Comparison of ENCODE assay signal across 9 cellular contexts in the genomic region with DNA sequence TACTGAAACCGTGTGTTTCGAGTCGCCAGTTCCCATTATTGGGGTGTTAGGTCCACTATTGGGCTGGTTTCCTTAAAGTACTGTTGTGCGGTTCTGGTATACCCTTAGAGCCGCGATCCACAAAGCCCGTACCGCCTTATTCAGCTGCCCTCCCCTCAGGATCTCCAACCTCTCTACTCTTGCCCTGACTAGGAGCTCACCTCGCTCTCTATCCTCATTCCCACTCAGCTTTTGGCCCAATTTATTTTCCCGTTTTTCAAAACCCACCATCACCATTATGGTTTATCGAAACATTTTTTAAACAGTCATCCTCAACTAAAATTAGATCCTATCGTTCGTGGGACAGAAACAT. TPM values are rescaled to one million over a fixed set of nuclear protein-coding genes. Genes with fewer than 3 reads are reported as not detected.
DNase-seq lines count a peak whose midpoint lies in the region; TF ChIP-seq lines count a peak whose summit lies in the region.
"Had no signal": no experiment of that assay in that cellular context is flagged by ENCODE, and none has a peak within 500 bp of the region (broad histone marks: within the 10 kb centered on the region; RNA-seq: fewer than 3 reads in every experiment).

No MANE protein-coding gene starts in this region.

- H3K27me3 ChIP-seq in HUES48 (ENCODE audit: control insufficient read depth, insufficient read depth, low read length) (no peaks in the 10 kb centered on the region), mesendoderm (ENCODE audit: insufficient read depth, low read length, poor library complexity) (no peaks in the 10 kb centered on the region)

- no peak overlapping the region for H2BK120ac ChIP-seq in mesendoderm (ENCODE audit: low read depth, low read length)

- TF ChIP-seq CTCF in 22Rv1 (IDR thresholded peaks at IDR 0.05) = no peak
- TF ChIP-seq CTCF in coronary artery (IDR thresholded peaks at IDR 0.05) = no peak
- TF ChIP-seq CTCF in HFFc6 (IDR thresholded peaks at IDR 0.05) = no peak; the same call in 1 of the 2 replicates

- peaks cover 24% of the 10 kb centered on the region for H3K4me1 Mint-ChIP-seq in HFFc6 (ENCODE audit: low read depth)
- H3K4me1 Mint-ChIP-seq: natural killer cell had no signal

- H3K9ac ChIP-seq in HUES48 (ENCODE audit: low read depth, low read length) (peak overlapping the region; percentile 88), mesendoderm (ENCODE audit: low read length) (peak overlapping the region; percentile 72)

- peak overlapping the region; percentile 7 for H3K23ac ChIP-seq in mesendoderm (ENCODE audit: low read length)

- peaks cover 40% of the 10 kb centered on the region for H3K4me1 ChIP-seq in HUES48 (ENCODE audit: control insufficient read depth, insufficient read depth, low read length)
- H3K4me1 ChIP-seq in mesendoderm (ENCODE audit: control insufficient read depth, low read depth, low read length) = peaks cover 6% of the 10 kb centered on the region

- H3K36me3 ChIP-seq in HUES48 (ENCODE audit: control insufficient read depth, insufficient read depth, low read length) (0 out of 2 replicates have a peak, but pooled peaks cover 2% of the 10 kb centered on the region), mesendoderm (ENCODE audit: control insufficient read depth, insufficient read depth, low read length) (no peaks in the 10 kb centered on the region)

- no peaks in the 10 kb centered on the region for H3K9me3 Mint-ChIP-seq in HFFc6
- H3K9me3 Mint-ChIP-seq: natural killer cell had no signal

- no peak overlapping the region for H4K5ac ChIP-seq in mesendoderm (ENCODE audit: low read length)

- no peak overlapping the region for H2BK15ac ChIP-seq in mesendoderm (replicated peaks; ENCODE audit: low read depth)

- no peak overlapping the region for H3K4ac ChIP-seq in mesendoderm (ENCODE audit: low read depth, low read length)

- H2AK5ac ChIP-seq in mesendoderm (ENCODE audit: low read length) = no peak overlapping the region

- H3K18ac ChIP-seq in mesendoderm (ENCODE audit: low read length) = peak overlapping the region; percentile 46

- no peaks in the 10 kb centered on the region for H3K27me3 Mint-ChIP-seq in HFFc6 (ENCODE audit: insufficient read depth)

- no peak overlapping the region for H4K8ac ChIP-seq in mesendoderm (ENCODE audit: low read depth, low read length)

- peak overlapping the region; percentile 51 for H2BK5ac ChIP-seq in mesendoderm (ENCODE audit: low read length)

- H3K36me3 Mint-ChIP-seq in HFFc6 (ENCODE audit: low read depth) = peaks cover 13% of the 10 kb centered on the region; the same call in 1 of the 2 replicates
- H3K36me3 Mint-ChIP-seq: natural killer cell had no signal

- WGBS in mesendoderm (ENCODE audit: extremely low coverage, insufficient coverage, low lambda C conversion rate) = no CpG with 5 or more reads among the region's 13 CpGs

- no peaks in the 10 kb centered on the region for H3K79me2 ChIP-seq in mesendoderm (ENCODE audit: control insufficient read depth, insufficient read depth, low read length)

- H3K4me3 ChIP-seq in HUES48 (ENCODE audit: low read depth, low read length) (peak overlapping the region; percentile 98), coronary artery (peak overlapping the region; percentile 93), mesendoderm (ENCODE audit: low read length) (peak overlapping the region; percentile 29)

- peak overlapping the region; percentile 88 for H3K56ac ChIP-seq in mesendoderm (ENCODE audit: low read length)

- H3K79me1 ChIP-seq in mesendoderm (ENCODE audit: low read length) = no peaks in the 10 kb centered on the region

- H3K27ac Mint-ChIP-seq in HFFc6 = no peak overlapping the region
- H3K27ac Mint-ChIP-seq: natural killer cell had no signal

- H3K4me3 Mint-ChIP-seq in HFFc6 = no peak overlapping the region
- H3K4me3 Mint-ChIP-seq: natural killer cell had no signal

- H3K9me3 ChIP-seq in HUES48 (ENCODE audit: control insufficient read depth, insufficient read depth, low read length) = no peaks in the 10 kb centered on the region

- H3K27ac ChIP-seq in 22Rv1 (peak overlapping the region; percentile 95), HUES48 (ENCODE audit: low read depth, low read length) (peak overlapping the region; percentile 97), coronary artery (peak overlapping the region; percentile 90 to 96), mesendoderm (ENCODE audit: low read depth, low read length) (peak overlapping the region; percentile 78)

- peak overlapping the region; percentile 45 for H3K4me2 ChIP-seq in mesendoderm (ENCODE audit: low read length)

- DNase-seq in coronary artery (ENCODE audit: low spot score) (no peak), mesendoderm (no peak), T1000 (lab: John Stamatoyannopoulos, UW) (no peak), HFFc6 (no peak), DMS153 treated with DMSO at 0.1 percent for 48 hours (lab: John Stamatoyannopoulos, UW; ENCODE audit: unreplicated experiment) (no peak)
- no peak for DNase-seq in activated T-cell treated with anti-CD3 and anti-CD28 coated beads, Interleukin-2, amount 50 U/mL, for 48 hours
- DNase-seq: natural killer cell had no signal

RNA-seq across cellular contexts. Expression of gene ETV1, which starts 0.5 kb away (rescaled TPM):
- 51.1 TPM for polyA plus RNA-seq in mesendoderm (2013, experiment 1 of 2)
- polyA plus RNA-seq in mesendoderm (2013, experiment 2 of 2) = 52.7 TPM
- total RNA-seq in HFFc6 (2021; fragmentation: NEBNext Ultra II Directional; extraction: Animal tissue kit (Norgen Biotek cat#: 25700)) = 10 to 100 TPM; 13.4 to 25.7 (median 23.6) TPM

Comparison
In these comparisons a context has a peak if more than half of its experiments do, and no peak if none do; other contexts are left out.
1. H3K4me3 ChIP-seq: peak in every context shown above with its lines; median percentile 98 in HUES48; 93 in coronary artery; 29 in mesendoderm.